In the genomic region with DNA sequence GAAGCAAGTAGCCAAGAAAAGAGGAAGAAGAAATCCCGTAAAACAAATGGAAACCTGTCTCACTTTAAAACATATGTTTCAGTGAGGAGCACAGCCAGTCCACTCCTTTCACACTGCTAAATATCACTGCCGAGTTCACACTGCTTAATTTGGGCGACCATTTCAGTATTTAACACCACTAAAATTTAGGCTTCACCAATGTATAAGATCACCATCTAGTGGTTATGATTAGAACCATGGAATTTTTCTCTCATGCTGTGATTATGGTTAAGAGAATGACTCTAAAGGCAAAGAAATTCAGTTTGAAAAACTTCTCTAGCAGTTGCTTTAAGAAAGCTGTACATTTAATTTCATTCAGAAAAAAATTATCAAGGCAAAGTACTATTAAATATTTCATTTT, we compare ENCODE assay signal across 8 cellular contexts. TPM values are rescaled to one million over a fixed set of nuclear protein-coding genes. Genes with fewer than 3 reads are reported as not detected.
DNase-seq lines count a peak whose midpoint lies in the region; TF ChIP-seq lines count a peak whose summit lies in the region.

No MANE protein-coding gene starts in this region.

- H4K20me1 ChIP-seq in MM.1S (ENCODE audit: insufficient read depth, low read length), result no peaks in the 10 kb centered on the region
- peaks cover 8% of the 10 kb centered on the region for H4K20me1 ChIP-seq in hepatocyte (ENCODE audit: insufficient read depth, poor library complexity, severe bottlenecking)

- TF ChIP-seq CTCF in GM12875 (IDR thresholded peaks at IDR 0.05; ENCODE audit: borderline replicate concordance, insufficient read depth, low read depth, low read length) (peak; percentile 24; the same call in 1 of the 2 replicates), HFF-Myc (IDR thresholded peaks at IDR 0.05; ENCODE audit: low read depth, low read length, missing control alignments) (peak; percentile 35), MM.1S (IDR thresholded peaks at IDR 0.05; ENCODE audit: low read length) (peak; percentile 48), hepatocyte (IDR thresholded peaks at IDR 0.05; ENCODE audit: poor library complexity) (peak; percentile 62)

- no peaks in the 10 kb centered on the region for H3K4me1 ChIP-seq in MM.1S (ENCODE audit: low read length)
- no peaks in the 10 kb centered on the region for H3K4me1 ChIP-seq in hepatocyte (ENCODE audit: insufficient read depth)

- no peaks in the 10 kb centered on the region for H3K36me3 ChIP-seq in MM.1S (replicated peaks; ENCODE audit: insufficient read depth, low read length)
- H3K36me3 ChIP-seq in hepatocyte (replicated peaks; ENCODE audit: insufficient read depth, low read depth), result no peaks in the 10 kb centered on the region

- no peaks in the 10 kb centered on the region for H3K27me3 ChIP-seq in MM.1S (replicated peaks; ENCODE audit: insufficient read depth, low read length)
- no peaks in the 10 kb centered on the region for H3K27me3 ChIP-seq in hepatocyte

- H2AFZ ChIP-seq in MM.1S (ENCODE audit: low read length) (no peak overlapping the region), hepatocyte (no peak overlapping the region)

- H3K4me3 ChIP-seq in GM12875 (ENCODE audit: low read depth, low read length) (no peak overlapping the region), HFF-Myc (replicated peaks; ENCODE audit: low read depth, low read length) (no peak overlapping the region), MM.1S (ENCODE audit: low read length) (no peak overlapping the region), hepatocyte (no peak overlapping the region)

- H3K79me2 ChIP-seq in MM.1S (ENCODE audit: low read length), result peaks cover 4% of the 10 kb centered on the region; the same call in 1 of the 2 replicates
- H3K79me2 ChIP-seq in hepatocyte, result peaks cover 96% of the 10 kb centered on the region

- DNase-seq in Ammon's horn (ENCODE audit: low spot score), result peak; percentile 35
- DNase-seq in HFF-Myc (ENCODE audit: extremely low read depth, low read depth), result peak; percentile 25
- DNase-seq in MM.1S, result peak; percentile 53
- DNase-seq in amniotic epithelial cell (ENCODE audit: low read depth), result peak; percentile 52
- DNase-seq in hepatocyte (ENCODE audit: low spot score), result peak; percentile 22
- peak; percentile 79 for DNase-seq in superior temporal gyrus (ENCODE audit: extremely low spot score)
- no peak for DNase-seq in cortex of kidney (lab: John Stamatoyannopoulos, UW)

- 65% methylated on average over 3 of the region's 3 CpGs for WGBS in hepatocyte (ENCODE audit: low lambda C conversion rate, missing lambda C conversion rate)

- H3K27ac ChIP-seq in MM.1S (ENCODE audit: low read length), result no peak overlapping the region
- no peak overlapping the region for H3K27ac ChIP-seq in hepatocyte

- H3K9me2 ChIP-seq in MM.1S (replicated peaks; ENCODE audit: insufficient read depth, low read length) (no peaks in the 10 kb centered on the region), hepatocyte (replicated peaks; ENCODE audit: insufficient read depth) (no peaks in the 10 kb centered on the region)

- no peak overlapping the region for H3K9ac ChIP-seq in MM.1S (ENCODE audit: low read length)

- H3K9me3 ChIP-seq in MM.1S (replicated peaks; ENCODE audit: insufficient read depth, low read length), result no peaks in the 10 kb centered on the region
- no peaks in the 10 kb centered on the region for H3K9me3 ChIP-seq in hepatocyte (ENCODE audit: low read depth)

- no peaks in the 10 kb centered on the region for H3F3A ChIP-seq in MM.1S (ENCODE audit: insufficient read depth, low read length)

- H3K4me2 ChIP-seq in MM.1S (ENCODE audit: low read depth, low read length), result no peak overlapping the region
- no peak overlapping the region for H3K4me2 ChIP-seq in hepatocyte

RNA-seq across cellular contexts. Expression of a gene that starts 16.6 kb away (rescaled TPM):
- total RNA-seq in hepatocyte, result 44.7 and 45.3 TPM in 2 replicates
- 7.7 and 9.3 TPM in 2 replicates for polyA plus RNA-seq in hepatocyte
